In the genomic region with DNA sequence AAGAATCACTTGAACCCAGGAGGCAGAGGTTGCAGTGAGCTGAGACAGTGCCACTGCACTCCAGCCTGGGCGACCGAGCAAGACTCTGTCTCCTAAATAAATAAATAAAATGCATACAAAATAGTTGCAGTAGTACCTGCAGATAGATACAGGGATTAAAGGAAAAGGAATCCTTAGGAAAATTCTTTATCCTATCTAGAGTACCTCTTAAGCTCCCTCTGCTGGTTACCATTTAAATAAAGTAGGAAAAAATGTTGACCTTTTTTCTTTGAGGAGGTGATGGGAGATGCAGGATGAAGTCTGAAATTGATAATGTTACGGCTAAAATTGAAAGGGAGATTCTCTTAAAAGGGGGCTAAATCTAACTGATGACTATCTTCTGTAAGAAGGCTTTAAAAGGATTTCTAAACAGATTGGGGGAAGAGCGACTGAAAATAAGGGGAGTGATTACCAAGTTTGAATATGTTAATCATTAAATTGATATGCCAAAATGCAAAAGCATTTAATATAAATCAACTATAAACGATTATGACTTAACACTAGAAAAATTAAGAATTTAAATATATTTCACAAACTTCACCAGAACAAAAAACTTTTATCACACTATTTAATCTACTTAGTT, we compare ENCODE assay signal across 9 cellular contexts. TPM values are rescaled to one million over a fixed set of nuclear protein-coding genes. Genes with fewer than 3 reads are reported as not detected.
DNase-seq lines count a peak whose midpoint lies in the region; ATAC-seq and TF ChIP-seq lines count a peak whose summit lies in the region.
"Had no signal": no experiment of that assay in that cellular context is flagged by ENCODE, and none has a peak within 500 bp of the region (broad histone marks: within the 10 kb centered on the region; RNA-seq: fewer than 3 reads in every experiment).

No MANE protein-coding gene starts in this region.

- H3K27ac Mint-ChIP-seq in mesothelial cell of epicardium, result peak overlapping the region; percentile 47
- H3K27ac Mint-ChIP-seq in activated naive CD8-positive, alpha-beta T cell treated with anti-CD3 and anti-CD28 coated beads, Interleukin-2, amount 50 U/mL, for 24 hours, result no peak overlapping the region

- H3K4me1 ChIP-seq in DOHH2 (ENCODE audit: control insufficient read depth, low read length), result peaks cover 32% of the 10 kb centered on the region

- DNase-seq in NCI-H1694 treated with DMSO at 0.1 percent for 48 hours (lab: John Stamatoyannopoulos, UW) (peak; percentile 50), astrocyte of the spinal cord (ENCODE audit: low read depth, low spot score) (peak; percentile 41), mesothelial cell of epicardium (ENCODE audit: low spot score in 2 of 2, unreplicated experiment in 2 of 2) (no peak), epidermal melanocyte (ENCODE audit: insufficient read length, low spot score) (no peak)
- DNase-seq in activated naive CD8-positive, alpha-beta T cell treated with anti-CD3 and anti-CD28 coated beads, Interleukin-2, amount 50 U/mL, for 24 hours, result no peak
- DNase-seq: activated effector memory CD4-positive, alpha-beta T cell treated with Interleukin-2 at 50 U/mL for 16 hours had no signal

- TF ChIP-seq CTCF in DOHH2 (IDR thresholded peaks at IDR 0.05; ENCODE audit: low read depth, low read length, poor library complexity, severe bottlenecking), result peak; percentile 37
- TF ChIP-seq CTCF in astrocyte of the spinal cord (IDR thresholded peaks at IDR 0.05; ENCODE audit: low read depth, low read length), result peak; percentile 41
- TF ChIP-seq CTCF in mesothelial cell of epicardium (IDR thresholded peaks at IDR 0.05; ENCODE audit: unreplicated experiment), result peak; percentile 37

- no peaks in the 10 kb centered on the region for H3K9me2 ChIP-seq in DOHH2 (replicated peaks; ENCODE audit: control insufficient read depth, low read length)

- H3K27me3 Mint-ChIP-seq in mesothelial cell of epicardium (ENCODE audit: low read depth), result no peaks in the 10 kb centered on the region
- no peaks in the 10 kb centered on the region for H3K27me3 Mint-ChIP-seq in activated naive CD8-positive, alpha-beta T cell treated with anti-CD3 and anti-CD28 coated beads, Interleukin-2, amount 50 U/mL, for 24 hours

- no peak for ATAC-seq in activated naive CD8-positive, alpha-beta T cell treated with anti-CD3 and anti-CD28 coated beads, Interleukin-2, amount 50 U/mL, for 24 hours
- ATAC-seq in esophagus mucosa (no peak), GM21367 (IDR thresholded peaks at IDR 0.05; ENCODE audit: unreplicated experiment) (no peak)

- no peak overlapping the region for H3K27ac ChIP-seq in DOHH2 (ENCODE audit: low read depth, low read length)

- H3K4me3 ChIP-seq in DOHH2 (ENCODE audit: low read length) (no peak overlapping the region), astrocyte of the spinal cord (ENCODE audit: low read depth, low read length) (no peak overlapping the region)

- H3K4me3 Mint-ChIP-seq in mesothelial cell of epicardium, result no peak overlapping the region
- H3K4me3 Mint-ChIP-seq in activated naive CD8-positive, alpha-beta T cell treated with anti-CD3 and anti-CD28 coated beads, Interleukin-2, amount 50 U/mL, for 24 hours, result no peak overlapping the region

- peaks cover 72% of the 10 kb centered on the region for H3K36me3 ChIP-seq in DOHH2 (ENCODE audit: control insufficient read depth, low read length)

- peaks cover 11% of the 10 kb centered on the region for H3K4me1 Mint-ChIP-seq in mesothelial cell of epicardium
- peaks cover 11% of the 10 kb centered on the region for H3K4me1 Mint-ChIP-seq in activated naive CD8-positive, alpha-beta T cell treated with anti-CD3 and anti-CD28 coated beads, Interleukin-2, amount 50 U/mL, for 24 hours

- H3K27me3 ChIP-seq in DOHH2 (ENCODE audit: control insufficient read depth, low read length), result no peaks in the 10 kb centered on the region

- in situ Hi-C loops in astrocyte of the spinal cord (cut with HindIII; ENCODE audit: low sequenced_read_pairs), result no loop called here

- peaks cover 50% of the 10 kb centered on the region for H3K79me2 ChIP-seq in DOHH2 (ENCODE audit: control insufficient read depth, low read length)

- peaks cover 19% of the 10 kb centered on the region for H3F3A ChIP-seq in DOHH2 (ENCODE audit: control insufficient read depth, insufficient read depth)

- no peaks in the 10 kb centered on the region for H4K20me1 ChIP-seq in DOHH2 (ENCODE audit: control insufficient read depth, insufficient read depth, low read depth, low read length)

- peaks cover 5% of the 10 kb centered on the region for H3K9me3 Mint-ChIP-seq in mesothelial cell of epicardium
- H3K9me3 Mint-ChIP-seq in activated naive CD8-positive, alpha-beta T cell treated with anti-CD3 and anti-CD28 coated beads, Interleukin-2, amount 50 U/mL, for 24 hours, result peaks cover 4% of the 10 kb centered on the region

- H3K4me2 ChIP-seq in DOHH2 (ENCODE audit: low read length), result no peak overlapping the region

- no peaks in the 10 kb centered on the region for H3K9me3 ChIP-seq in DOHH2 (ENCODE audit: control insufficient read depth, insufficient read depth, low read length)

- H3K36me3 Mint-ChIP-seq in mesothelial cell of epicardium, result peaks cover 21% of the 10 kb centered on the region
- H3K36me3 Mint-ChIP-seq in activated naive CD8-positive, alpha-beta T cell treated with anti-CD3 and anti-CD28 coated beads, Interleukin-2, amount 50 U/mL, for 24 hours (ENCODE audit: low read depth), result peaks cover 30% of the 10 kb centered on the region

RNA-seq across cellular contexts. Expression of a gene that starts 29.4 kb away (rescaled TPM):
- total RNA-seq in mesothelial cell of epicardium (28.2 to 29.5 TPM (median 28.6 TPM) in 3 replicates), esophagus mucosa (5.9 TPM)

RNA-seq across cellular contexts. Expression of a gene that starts 53.4 kb away (rescaled TPM):
- total RNA-seq in mesothelial cell of epicardium, result 1.4 to 1.7 TPM (median 1.6 TPM) in 3 replicates
- 0.08 TPM for total RNA-seq in esophagus mucosa

Comparison
In these comparisons a context has a peak if more than half of its experiments do, and no peak if none do; other contexts are left out.
1. DNase-seq: peak in NCI-H1694 treated with DMSO at 0.1 percent for 48 hours (single experiment) and astrocyte of the spinal cord (single experiment); none in mesothelial cell of epicardium (0 of 2), activated naive CD8-positive, alpha-beta T cell treated with anti-CD3 and anti-CD28 coated beads, Interleukin-2, amount 50 U/mL, for 24 hours (single experiment) and epidermal melanocyte (single experiment).
2. Peak in every context shown above with its lines, with median percentiles within 50 percentile points of each other: CTCF ChIP-seq.